ENCODE assay signal across 34 cellular contexts in the genomic region with DNA sequence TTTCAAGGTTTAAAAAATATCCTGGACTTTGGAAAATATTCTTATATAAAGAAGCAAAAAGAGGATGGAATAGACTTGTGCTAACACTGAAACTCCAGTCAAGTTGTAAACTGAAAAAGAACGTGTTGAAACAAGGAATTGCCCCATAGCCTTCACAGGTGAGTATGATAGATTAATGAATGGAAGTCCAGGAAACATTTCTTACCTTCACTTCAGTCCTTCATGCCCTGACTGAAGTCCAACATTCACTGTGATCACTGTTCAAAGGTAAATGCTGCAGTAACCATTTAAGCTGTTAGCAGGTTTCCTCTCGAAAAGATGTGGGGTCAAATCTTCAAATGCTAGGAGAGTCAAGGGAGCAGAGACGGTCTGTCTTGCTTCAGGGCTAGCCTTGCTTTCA.
"Had no signal": no experiment of that assay in that cellular context is flagged by ENCODE, and none has a peak within 500 bp of the region (broad histone marks: within the 10 kb centered on the region; RNA-seq: fewer than 3 reads in every experiment).

No MANE protein-coding gene starts in this region.

- DNase-seq: activated B cell treated with CpG ODN at 0.5 μM for 24 hours; activated CD4-positive, alpha-beta memory T cell treated with anti-CD3 and anti-CD28 coated beads, Interleukin-2, amount 10 ng/mL, durations not matched to agents 7 days and 5 days; activated CD4-positive, alpha-beta T cell treated with anti-CD3 and anti-CD28 coated beads, Interleukin-2, amount 10 ng/mL, durations not matched to agents 7 days and 5 days; activated CD4-positive, alpha-beta T cell treated with anti-CD3 and anti-CD28 coated beads, Interleukin-2, amount 50 U/mL, for 4 hours; activated CD8-positive, alpha-beta memory T cell treated with anti-CD3 and anti-CD28 coated beads for 24 hours; activated effector memory CD4-positive, alpha-beta T cell treated with anti-CD3 and anti-CD28 coated beads, Interleukin-2, amount 50 U/mL, for 16 hours; activated naive CD4-positive, alpha-beta T cell; activated naive CD4-positive, alpha-beta T cell treated with anti-CD3 and anti-CD28 coated beads, Interleukin-2, amount 10 ng/mL, durations not matched to agents 7 days and 5 days; activated T-cell treated with anti-CD3 and anti-CD28 coated beads, Interleukin-2, amount 50 U/mL, for 4 hours; amniotic stem cell; anterior cingulate cortex; brain microvascular endothelial cell; dorsolateral prefrontal cortex; effector memory CD4-positive, alpha-beta T cell; endodermal cell; erythroblast; gastrocnemius medialis; glutamatergic neuron; T-helper 1 cell; T-helper 17 cell; T1000; WERI-Rb-1 had no signal

- H3K4me1 ChIP-seq: esophagus muscularis mucosa, foreskin keratinocyte, gastrocnemius medialis had no signal

- H3K36me3 ChIP-seq: brain microvascular endothelial cell, gastrocnemius medialis, WERI-Rb-1 had no signal

- ATAC-seq: activated CD4-positive, CD25-positive, alpha-beta regulatory T cell treated with anti-CD3 and anti-CD28 coated beads, Interleukin-2, amount 50 U/mL, for 24 hours; activated naive CD4-positive, alpha-beta T cell treated with anti-CD3 and anti-CD28 coated beads, Interleukin-2, amount 50 U/mL, for 72 hours; activated T-cell treated with anti-CD3 and anti-CD28 coated beads, Interleukin-2, amount 50 U/mL, for 4 hours; foreskin keratinocyte; gastrocnemius medialis; T-helper 17 cell had no signal

- H3K4me3 ChIP-seq: coronary artery, dorsolateral prefrontal cortex, esophagus muscularis mucosa, gastrocnemius medialis had no signal

- H3K4me1 Mint-ChIP-seq: activated B cell treated with CpG ODN at 0.5 μM for 24 hours; activated CD4-positive, alpha-beta memory T cell treated with anti-CD3 and anti-CD28 coated beads, Interleukin-2, amount 10 ng/mL, durations not matched to agents 7 days and 5 days; activated CD4-positive, alpha-beta T cell treated with anti-CD3 and anti-CD28 coated beads, Interleukin-2, amount 10 ng/mL, durations not matched to agents 7 days and 5 days; activated naive CD4-positive, alpha-beta T cell treated with anti-CD3 and anti-CD28 coated beads, Interleukin-2, amount 10 ng/mL, durations not matched to agents 7 days and 5 days; central memory CD8-positive, alpha-beta T cell; T-helper 17 cell had no signal

- H3K36me3 Mint-ChIP-seq: activated naive CD4-positive, alpha-beta T cell treated with anti-CD3 and anti-CD28 coated beads, Interleukin-2, amount 10 ng/mL, durations not matched to agents 7 days and 5 days; activated naive CD4-positive, alpha-beta T cell treated with anti-CD3 and anti-CD28 coated beads, Interleukin-2, amount 50 U/mL, for 72 hours had no signal

- H3K4me3 Mint-ChIP-seq: activated B cell treated with CpG ODN at 0.5 μM for 24 hours; activated CD4-positive, alpha-beta memory T cell treated with anti-CD3 and anti-CD28 coated beads, Interleukin-2, amount 10 ng/mL, durations not matched to agents 7 days and 5 days; activated CD4-positive, alpha-beta T cell treated with anti-CD3 and anti-CD28 coated beads, Interleukin-2, amount 10 ng/mL, durations not matched to agents 7 days and 5 days; activated naive CD4-positive, alpha-beta T cell treated with anti-CD3 and anti-CD28 coated beads, Interleukin-2, amount 10 ng/mL, durations not matched to agents 7 days and 5 days; activated T-cell treated with anti-CD3 and anti-CD28 coated beads, Interleukin-2, amount 50 U/mL, for 4 hours; activated T-helper 1 cell treated with anti-CD3 and anti-CD28 coated beads, Interleukin-12 subunit alpha, Interleukin-12 subunit beta, Interleukin-2, Interleukin-4 antibody, amounts not matched to agents 30 ng/mL and 10 ng/mL and 1 ng/mL, durations not matched to agents 14 hours and 24 hours and 36 hours; central memory CD8-positive, alpha-beta T cell; dendritic cell treated with granulocyte-macrophage colony-stimulating factor and Interleukin-4, amounts not matched to agents 40 ng/mL and 50 ng/mL, for 4 days; endodermal cell; T-helper 17 cell; T-helper 2 cell treated with Interferon-gamma antibody and Interleukin-4, amounts not matched to agents 5 μg/mL and 100 μg/mL, for 36 hours had no signal

- H3K9me3 ChIP-seq: esophagus muscularis mucosa, gastrocnemius medialis had no signal

- H3K27ac ChIP-seq: brain microvascular endothelial cell, coronary artery, esophagus muscularis mucosa, foreskin keratinocyte, gastrocnemius medialis, WERI-Rb-1 had no signal

- H3K27me3 Mint-ChIP-seq: activated B cell treated with CpG ODN at 0.5 μM for 24 hours had no signal

- H3K27me3 ChIP-seq: brain microvascular endothelial cell, dorsolateral prefrontal cortex, foreskin keratinocyte had no signal

- H3K9me3 Mint-ChIP-seq: activated B cell treated with CpG ODN at 0.5 μM for 24 hours; activated CD4-positive, alpha-beta memory T cell treated with anti-CD3 and anti-CD28 coated beads, Interleukin-2, amount 10 ng/mL, durations not matched to agents 7 days and 5 days; activated CD4-positive, alpha-beta T cell treated with anti-CD3 and anti-CD28 coated beads, Interleukin-2, amount 10 ng/mL, durations not matched to agents 7 days and 5 days; activated naive CD4-positive, alpha-beta T cell treated with anti-CD3 and anti-CD28 coated beads, Interleukin-2, amount 10 ng/mL, durations not matched to agents 7 days and 5 days; activated naive CD4-positive, alpha-beta T cell treated with anti-CD3 and anti-CD28 coated beads, Interleukin-2, amount 50 U/mL, for 72 hours; activated T-cell treated with anti-CD3 and anti-CD28 coated beads, Interleukin-2, amount 50 U/mL, for 4 hours; activated T-helper 1 cell treated with anti-CD3 and anti-CD28 coated beads, Interleukin-12 subunit alpha, Interleukin-12 subunit beta, Interleukin-2, Interleukin-4 antibody, amounts not matched to agents 30 ng/mL and 10 ng/mL and 1 ng/mL, durations not matched to agents 14 hours and 24 hours and 36 hours; activated T-helper 2 cell treated with anti-CD3 and anti-CD28 coated beads, Interferon-gamma antibody, Interleukin-2, Interleukin-4, amounts not matched to agents 10 μg/mL and 5 μg/mL and 100 μg/mL, durations not matched to agents 14 hours and 24 hours and 36 hours; central memory CD8-positive, alpha-beta T cell; dendritic cell treated with granulocyte-macrophage colony-stimulating factor and Interleukin-4, amounts not matched to agents 40 ng/mL and 50 ng/mL, for 4 days; endodermal cell; T-helper 2 cell treated with Interferon-gamma antibody and Interleukin-4, amounts not matched to agents 5 μg/mL and 100 μg/mL, for 36 hours had no signal

- H3K27ac Mint-ChIP-seq: activated B cell treated with CpG ODN at 0.5 μM for 24 hours; activated CD4-positive, alpha-beta memory T cell treated with anti-CD3 and anti-CD28 coated beads, Interleukin-2, amount 10 ng/mL, durations not matched to agents 7 days and 5 days; activated CD4-positive, alpha-beta T cell treated with anti-CD3 and anti-CD28 coated beads, Interleukin-2, amount 10 ng/mL, durations not matched to agents 7 days and 5 days; activated naive CD4-positive, alpha-beta T cell treated with anti-CD3 and anti-CD28 coated beads, Interleukin-2, amount 10 ng/mL, durations not matched to agents 7 days and 5 days; activated naive CD4-positive, alpha-beta T cell treated with anti-CD3 and anti-CD28 coated beads, Interleukin-2, amount 50 U/mL, for 72 hours; activated T-helper 1 cell treated with anti-CD3 and anti-CD28 coated beads, Interleukin-12 subunit alpha, Interleukin-12 subunit beta, Interleukin-2, Interleukin-4 antibody, amounts not matched to agents 30 ng/mL and 10 ng/mL and 1 ng/mL, durations not matched to agents 14 hours and 24 hours and 36 hours; activated T-helper 2 cell treated with anti-CD3 and anti-CD28 coated beads, Interferon-gamma antibody, Interleukin-2, Interleukin-4, amounts not matched to agents 10 μg/mL and 5 μg/mL and 100 μg/mL, durations not matched to agents 14 hours and 24 hours and 36 hours; dendritic cell treated with granulocyte-macrophage colony-stimulating factor and Interleukin-4, amounts not matched to agents 40 ng/mL and 50 ng/mL, for 4 days; endodermal cell; T-helper 17 cell; T-helper 2 cell treated with Interferon-gamma antibody and Interleukin-4, amounts not matched to agents 5 μg/mL and 100 μg/mL, for 36 hours had no signal

- FAIRE-seq: astrocyte, bronchial epithelial cell had no signal
